Comparison of ENCODE assay signal across 8 cellular contexts in the genomic region with DNA sequence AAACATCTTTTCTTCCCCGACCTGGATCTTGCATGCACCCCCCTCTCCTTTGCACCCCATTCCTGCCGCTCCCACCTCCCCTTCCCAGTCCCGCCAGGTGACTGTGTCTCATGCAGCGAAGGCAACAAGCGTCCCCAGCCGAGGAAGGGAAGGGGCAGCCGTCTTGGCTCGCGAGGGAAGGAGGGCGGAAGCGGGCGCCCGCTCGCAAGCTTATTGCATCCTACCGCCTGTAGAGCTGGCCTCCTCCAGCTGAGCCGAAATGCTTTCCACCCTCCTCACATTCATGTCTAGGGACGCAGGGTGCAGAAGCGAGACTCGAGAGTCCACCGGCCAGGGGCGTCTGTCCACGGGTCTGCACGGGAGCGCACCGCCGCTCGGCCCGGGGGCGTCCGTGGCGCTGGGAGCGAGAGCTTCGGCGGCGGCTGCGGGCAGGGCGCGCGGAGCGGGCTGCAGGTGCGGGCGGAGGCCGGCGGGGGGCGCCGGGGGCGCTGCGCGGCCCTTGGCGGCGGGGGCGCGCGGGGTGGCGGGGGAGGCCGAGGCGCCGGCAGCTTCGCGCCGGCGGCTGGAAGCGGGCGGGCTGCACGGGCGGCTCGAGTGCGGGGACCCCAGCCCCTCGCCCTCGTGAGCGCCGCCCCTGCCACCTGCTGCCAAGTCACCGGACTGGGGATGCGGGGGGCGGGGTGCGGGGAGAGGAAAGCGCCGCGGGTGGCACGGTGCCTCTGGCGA. TPM values are rescaled to one million over a fixed set of nuclear protein-coding genes. Genes with fewer than 3 reads are reported as not detected.
A peak's percentile ranks its signal among the peaks of the same experiment; 100 is the strongest.
DNase-seq lines count a peak whose midpoint lies in the region; ATAC-seq, FAIRE-seq and TF ChIP-seq lines count a peak whose summit lies in the region.

TSS of gene KCNIP4 (minus strand) at position 426 of the 726 bp plus-strand sequence.

- H3K27ac ChIP-seq in A673 (ENCODE audit: low read depth, low read length, poor library complexity, severe bottlenecking) = no peak within 1 kb of the TSS
- no peak within 1 kb of the TSS for H3K27ac ChIP-seq in HEK293 (ENCODE audit: extremely low read depth, low read depth, low read length)

- H3K4me1 ChIP-seq in A673 (ENCODE audit: insufficient read depth, low read length, poor library complexity, severe bottlenecking) (no peaks in the 10 kb centered on the region), HEK293 (ENCODE audit: control insufficient read depth, insufficient read depth, low read length) (no peaks in the 10 kb centered on the region)

- no peak for ATAC-seq in GM19397 (IDR thresholded peaks at IDR 0.05; ENCODE audit: unreplicated experiment)

- H3K36me3 ChIP-seq in A673 (ENCODE audit: insufficient read depth, low read length, poor library complexity, severe bottlenecking) (no peaks in the 10 kb centered on the region), HEK293 (ENCODE audit: control insufficient read depth in 2 of 2, insufficient read depth in 1 of 2, low read length in 2 of 2) (no peaks in the 10 kb centered on the region)

- FAIRE-seq in urothelium cell line (lab: Jason Lieb, UNC) = peak; percentile 32

- H3K4me3 ChIP-seq in A673 (ENCODE audit: low read depth, low read length, poor library complexity, severe bottlenecking) (peak within 1 kb of the TSS; percentile 4), HEK293 (ENCODE audit: low read depth, low read length) (peak within 1 kb of the TSS; percentile 51)

- no TSS peak for BruUV-seq in A673 (replicated peaks; lab: Mats Ljungman, UMichigan)

- DNase-seq in A673 (ENCODE audit: low spot score) = peak; percentile 7
- peak; percentile 66 for DNase-seq in astrocyte of the hippocampus (ENCODE audit: low read depth, low spot score)
- DNase-seq in left kidney (ENCODE audit: low read depth, low spot score) = peak; percentile 76
- DNase-seq in urothelium cell line (ENCODE audit: low spot score) = peak; percentile 76
- no peak for DNase-seq in middle frontal gyrus (ENCODE audit: extremely low spot score, low spot score)
- DNase-seq in amniotic stem cell (lab: John Stamatoyannopoulos, UW) = no peak

- POLR2A ChIA-PET in A673 (lab: Charles Lee; ENCODE audit: low non-redundant PET) (no interaction called here), HEK293 (lab: Yijun Ruan, JAX) (interaction anchor here (0.6 kb wide), 1 partner anchor 493 kb away, joined by 3 read pairs; no protein-coding TSS in a partner anchor)

- peaks cover 34% of the 10 kb centered on the region for H3K27me3 ChIP-seq in A673 (replicated peaks; ENCODE audit: insufficient read depth, low read depth, low read length, poor library complexity)

- CTCF ChIA-PET in A673 (lab: Charles Lee) = no interaction called here
- CTCF ChIA-PET in HEK293 (lab: Yijun Ruan, JAX) = interaction anchor here (0.6 to 1.5 kb wide), 3 partner anchors 9 to 1522 kb away, joined by 3 to 4 read pairs (median 3); no protein-coding TSS in a partner anchor

- intact Hi-C loops in A673 (cut with micrococcal nuclease; ENCODE audit: unreplicated experiment) = no loop called here

- no peaks in the 10 kb centered on the region for H3K9me3 ChIP-seq in A673 (ENCODE audit: low read depth, low read length, poor library complexity, severe bottlenecking)
- no peaks in the 10 kb centered on the region for H3K9me3 ChIP-seq in HEK293 (ENCODE audit: control insufficient read depth, insufficient read depth, low read depth, low read length)

- TF ChIP-seq CTCF in A673 (conservative IDR thresholded peaks at IDR 0.05; ENCODE audit: low read depth, low read length) = no peak
- TF ChIP-seq CTCF in HEK293 (tag by site-specific recombination; IDR thresholded peaks at IDR 0.05) = no peak

TF ChIP-seq in HEK293, 187 proteins besides CTCF, POLR2A, EP300 and RAD21:
- TF ChIP-seq KLF9 (tag by site-specific recombination; IDR thresholded peaks at IDR 0.05; ENCODE audit: low read depth) (no peak), BCL11B (tag by site-specific recombination; IDR thresholded peaks at IDR 0.05; ENCODE audit: low read depth) (no peak), ZBTB26 (tag by site-specific recombination; optimal IDR thresholded peaks at IDR 0.05) (peak; percentile 34), SCRT2 (tag by site-specific recombination; IDR thresholded peaks at IDR 0.05) (peak; percentile 54; the same call in 1 of the 2 replicates), ZNF837 (tag by site-specific recombination; IDR thresholded peaks at IDR 0.05) (no peak)

RNA-seq across cellular contexts. Expression of gene KCNIP4, which starts in this region (rescaled TPM):
- total RNA-seq in A673 (2021) = not detected in 2 replicates

Comparison
In these comparisons a context has a peak if more than half of its experiments do, and no peak if none do; other contexts are left out.
1. Peak in DNase-seq and H3K4me3 ChIP-seq in A673; RNA of the gene not detected or under 1 TPM.
2. DNase-seq: peak in astrocyte of the hippocampus (single experiment), left kidney (single experiment) and urothelium cell line (single experiment); none in middle frontal gyrus (single experiment) and amniotic stem cell (single experiment).